In the genomic region with DNA sequence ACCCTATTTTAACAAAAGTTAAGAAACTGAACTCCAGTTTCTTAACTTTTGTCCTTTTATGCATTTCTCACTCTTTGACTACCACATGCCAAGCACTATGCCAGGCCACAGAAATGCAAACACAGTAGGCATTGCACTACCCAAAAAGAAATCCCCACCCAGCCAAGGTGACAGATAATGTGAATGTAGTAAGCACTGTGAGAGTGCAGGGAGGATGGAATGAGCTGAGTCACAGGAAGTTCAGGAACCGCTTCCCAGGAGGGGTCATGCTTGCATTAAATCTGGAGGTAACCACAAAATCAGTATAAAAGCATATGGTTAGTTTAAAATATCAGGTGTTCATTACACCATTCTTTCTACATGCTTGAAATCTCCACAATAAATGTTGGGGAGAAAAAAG, we compare ENCODE assay signal across 11 cellular contexts. TPM values are rescaled to one million over a fixed set of nuclear protein-coding genes. Genes with fewer than 3 reads are reported as not detected.
DNase-seq lines count a peak whose midpoint lies in the region; ATAC-seq, FAIRE-seq and TF ChIP-seq lines count a peak whose summit lies in the region.
"Had no signal": no experiment of that assay in that cellular context is flagged by ENCODE, and none has a peak within 500 bp of the region (broad histone marks: within the 10 kb centered on the region; RNA-seq: fewer than 3 reads in every experiment).

No MANE protein-coding gene starts in this region.

- no peaks in the 10 kb centered on the region for H4K20me1 ChIP-seq in fibroblast of lung (ENCODE audit: control insufficient read depth, extremely low read depth, insufficient read depth, low read length)

- POLR2A ChIA-PET in A549 (lab: Yijun Ruan, JAX) = no interaction called here

- H3K27ac Mint-ChIP-seq in T-helper 2 cell treated with Interferon-gamma antibody and Interleukin-4, amounts not matched to agents 5 μg/mL and 100 μg/mL, for 36 hours = peak overlapping the region; percentile 41
- no peak overlapping the region for H3K27ac Mint-ChIP-seq in progenitor cell of endocrine pancreas

- TF ChIP-seq EP300 in A549 (IDR thresholded peaks at IDR 0.05) = peak; percentile 37 to 76; a peak in 2 of 5 replicates

- peak overlapping the region; percentile 83 to 95 for H3K27ac ChIP-seq in A549
- peak overlapping the region; percentile 68 for H3K27ac ChIP-seq in fibroblast of lung (ENCODE audit: insufficient read depth, low read length)
- H3K27ac ChIP-seq: WERI-Rb-1 had no signal

- no peaks in the 10 kb centered on the region for H3K36me3 ChIP-seq in fibroblast of lung (ENCODE audit: control insufficient read depth, insufficient read depth, low read length)

- no peaks in the 10 kb centered on the region for H3K27me3 Mint-ChIP-seq in T-helper 2 cell treated with Interferon-gamma antibody and Interleukin-4, amounts not matched to agents 5 μg/mL and 100 μg/mL, for 36 hours (ENCODE audit: low read depth)
- H3K27me3 Mint-ChIP-seq in progenitor cell of endocrine pancreas = no peaks in the 10 kb centered on the region

- peaks cover 18% of the 10 kb centered on the region for H3K36me3 Mint-ChIP-seq in T-helper 2 cell treated with Interferon-gamma antibody and Interleukin-4, amounts not matched to agents 5 μg/mL and 100 μg/mL, for 36 hours (ENCODE audit: low read depth)
- peaks cover 7% of the 10 kb centered on the region for H3K36me3 Mint-ChIP-seq in progenitor cell of endocrine pancreas (ENCODE audit: insufficient read depth)

- WGBS in A549 (ENCODE audit: missing lambda C conversion rate) = 4% methylated on average over 1 of the region's 1 CpG

- DNase-seq in A549 (ENCODE audit: low read depth in 1 of 2, low spot score in 1 of 2) (peak; percentile 75 to 82), H54 (ENCODE audit: insufficient read length, low spot score) (no peak), fibroblast of lung (ENCODE audit: low read depth in 2 of 2) (peak; percentile 90 to 96), nucleus accumbens (lab: John Stamatoyannopoulos, UW) (no peak), progenitor cell of endocrine pancreas (ENCODE audit: low spot score, unreplicated experiment) (no peak), D721Med (ENCODE audit: insufficient read length, low spot score) (no peak)
- peak; percentile 40 for DNase-seq in T-helper 2 cell treated with Interferon-gamma antibody and Interleukin-4, amounts not matched to agents 5 μg/mL and 100 μg/mL, for 36 hours (ENCODE audit: low spot score)
- DNase-seq: DND-41, foreskin melanocyte, WERI-Rb-1 had no signal

- H3K4me2 ChIP-seq in A549 (peak overlapping the region; percentile 60), fibroblast of lung (ENCODE audit: extremely low read depth, insufficient read depth, low read length) (peak overlapping the region; percentile 1)

- H3K79me2 ChIP-seq in fibroblast of lung (ENCODE audit: control insufficient read depth, insufficient read depth, low read length) = no peaks in the 10 kb centered on the region

- CTCF ChIA-PET in A549 (lab: Yijun Ruan, JAX) = interaction anchor here (0.9 to 3.6 kb wide), 7 partner anchors 8 to 135 kb away, joined by 3 to 33 read pairs (median 4); no protein-coding TSS in a partner anchor

- ATAC-seq in A549 (peak; percentile 81 to 86), HG02623 (IDR thresholded peaks at IDR 0.05; ENCODE audit: unreplicated experiment) (no peak)

- peak; percentile 46 for FAIRE-seq in A549 (lab: Jason Lieb, UNC)
- peak; percentile 20 for FAIRE-seq in H54 (lab: Jason Lieb, UNC)
- FAIRE-seq in D721Med (lab: Jason Lieb, UNC) = no peak

- H3K9me3 ChIP-seq in A549 (no peaks in the 10 kb centered on the region), fibroblast of lung (ENCODE audit: control insufficient read depth, insufficient read depth, low read depth, low read length) (no peaks in the 10 kb centered on the region)

- TF ChIP-seq CTCF in A549 (IDR thresholded peaks at IDR 0.05) (no peak), fibroblast of lung (conservative IDR thresholded peaks at IDR 0.05 in 1 of 2, IDR thresholded peaks at IDR 0.05 in 1 of 2; ENCODE audit: low read depth in 1 of 2, low read length in 2 of 2) (no peak), progenitor cell of endocrine pancreas (IDR thresholded peaks at IDR 0.05; ENCODE audit: unreplicated experiment) (no peak), D721Med (IDR thresholded peaks at IDR 0.05; ENCODE audit: insufficient read depth, missing control alignments) (no peak)

- no peak overlapping the region for H3K4me3 Mint-ChIP-seq in T-helper 2 cell treated with Interferon-gamma antibody and Interleukin-4, amounts not matched to agents 5 μg/mL and 100 μg/mL, for 36 hours
- H3K4me3 Mint-ChIP-seq in progenitor cell of endocrine pancreas (ENCODE audit: low read depth) = no peak overlapping the region

- H3K4me1 ChIP-seq in A549 = peaks cover 74% of the 10 kb centered on the region
- peaks cover 51% of the 10 kb centered on the region for H3K4me1 ChIP-seq in fibroblast of lung (ENCODE audit: control insufficient read depth, extremely low read depth, insufficient read depth, low read length)

- TF ChIP-seq RAD21 in A549 (conservative IDR thresholded peaks at IDR 0.05 in 1 of 2, IDR thresholded peaks at IDR 0.05 in 1 of 2) = peak; percentile 20 to 40; a peak in 3 of 5 replicates

- no peaks in the 10 kb centered on the region for H3K9me3 Mint-ChIP-seq in T-helper 2 cell treated with Interferon-gamma antibody and Interleukin-4, amounts not matched to agents 5 μg/mL and 100 μg/mL, for 36 hours
- H3K9me3 Mint-ChIP-seq in progenitor cell of endocrine pancreas (ENCODE audit: low read depth) = no peaks in the 10 kb centered on the region

- H2AFZ ChIP-seq in fibroblast of lung (ENCODE audit: low read length) = no peak overlapping the region

- H3K9ac ChIP-seq in fibroblast of lung (ENCODE audit: insufficient read depth, low read length) = no peak overlapping the region

- H3K27me3 ChIP-seq in fibroblast of lung (ENCODE audit: control insufficient read depth, insufficient read depth, low read length) = no peaks in the 10 kb centered on the region

- H3K4me1 Mint-ChIP-seq in T-helper 2 cell treated with Interferon-gamma antibody and Interleukin-4, amounts not matched to agents 5 μg/mL and 100 μg/mL, for 36 hours (ENCODE audit: low read depth) = peaks cover 28% of the 10 kb centered on the region
- peaks cover 3% of the 10 kb centered on the region for H3K4me1 Mint-ChIP-seq in progenitor cell of endocrine pancreas (ENCODE audit: low read depth)

- no peak for TF ChIP-seq POLR2A in A549 (IDR thresholded peaks at IDR 0.05; ENCODE audit: low read length)
- no peak for TF ChIP-seq POLR2A in H54 (IDR thresholded peaks at IDR 0.05; ENCODE audit: low read depth, low read length)

- H3K4me3 ChIP-seq in A549 = no peak overlapping the region
- no peak overlapping the region for H3K4me3 ChIP-seq in fibroblast of lung (replicated peaks in 1 of 4; ENCODE audit: control extremely low read depth in 1 of 4, insufficient read depth in 1 of 4, low read depth in 3 of 4, low read length in 4 of 4)

TF ChIP-seq in A549, 52 proteins besides CTCF, POLR2A, EP300 and RAD21 (continues in another document):
- TF ChIP-seq CBX2 (IDR thresholded peaks at IDR 0.05; ENCODE audit: borderline replicate concordance, low read depth) (no peak), TP53 (CRISPR knock-in tag; IDR thresholded peaks at IDR 0.05) (no peak)

RNA-seq across cellular contexts. Expression of gene FAM83C, which starts 20.1 kb away (rescaled TPM):
- polyA plus RNA-seq in A549 (2011; rRNA removed) (not detected in 2 replicates), A549 (2017; fragmentation: RNase III; extraction: RNeasy Plus Mini Kit Qiagen cat#74134 plus additional on column Dnase treatment) (0.03 TPM in 1 of 3 replicates, not detected in the others), fibroblast of lung (0.02 TPM in 1 of 2 replicates, not detected in the other)
- 0.01 TPM in 1 of 2 replicates, not detected in the other for polyA plus RNA-seq in A549 (2012; cell fraction: cytosol; rRNA removed)
- 0.05 TPM in 2 replicates for polyA plus RNA-seq in A549 (2012; cell fraction: nucleus; rRNA removed)
- polyA minus RNA-seq in A549 (2011; rRNA and poly(A)+ RNA removed) = not detected in 2 replicates
- total RNA-seq in fibroblast of lung (not detected in 2 replicates), progenitor cell of endocrine pancreas (not detected in 2 replicates)
- not detected in 2 replicates for polyA plus RNA-seq in fibroblast of lung (2012)
- polyA minus RNA-seq in fibroblast of lung (ENCODE audit: low replicate concordance) = not detected in 2 replicates

RNA-seq across cellular contexts. Expression of gene EIF6, which starts 27.8 kb away (rescaled TPM):
- polyA plus RNA-seq in A549 (2011; rRNA removed) = 184 and 204 TPM in 2 replicates
- 490 and 496 TPM in 2 replicates for polyA plus RNA-seq in A549 (2012; cell fraction: cytosol; rRNA removed)
- polyA plus RNA-seq in A549 (2012; cell fraction: nucleus; rRNA removed) = 408 and 515 TPM in 2 replicates
- polyA plus RNA-seq in A549 (2017; fragmentation: RNase III; extraction: RNeasy Plus Mini Kit Qiagen cat#74134 plus additional on column Dnase treatment) = 292 to 337 TPM (median 294 TPM) in 3 replicates
- polyA minus RNA-seq in A549 (2011; rRNA and poly(A)+ RNA removed) = 222 and 228 TPM in 2 replicates
- total RNA-seq in fibroblast of lung = 111 and 117 TPM in 2 replicates
- 156 and 187 TPM in 2 replicates for polyA plus RNA-seq in fibroblast of lung
- polyA plus RNA-seq in fibroblast of lung (2012) = 192 and 254 TPM in 2 replicates
- polyA minus RNA-seq in fibroblast of lung (ENCODE audit: low replicate concordance) = 322 and 439 TPM in 2 replicates
- 108 and 109 TPM in 2 replicates for total RNA-seq in progenitor cell of endocrine pancreas

RNA-seq across cellular contexts. Expression of gene MMP24OS, which starts 34.4 kb away (rescaled TPM):
- polyA plus RNA-seq in A549 (2011; rRNA removed) (13.6 and 17.2 TPM in 2 replicates), A549 (2017; fragmentation: RNase III; extraction: RNeasy Plus Mini Kit Qiagen cat#74134 plus additional on column Dnase treatment) (34.0 to 45.6 TPM (median 40.5 TPM) in 3 replicates), fibroblast of lung (40.4 and 44.1 TPM in 2 replicates)
- 25.4 and 34.6 TPM in 2 replicates for polyA plus RNA-seq in A549 (2012; cell fraction: cytosol; rRNA removed)
- polyA plus RNA-seq in A549 (2012; cell fraction: nucleus; rRNA removed) = 32.3 and 36.6 TPM in 2 replicates
- 20.7 and 21.2 TPM in 2 replicates for polyA minus RNA-seq in A549 (2011; rRNA and poly(A)+ RNA removed)
- total RNA-seq in fibroblast of lung (24.4 and 30.1 TPM in 2 replicates), progenitor cell of endocrine pancreas (55.6 and 59.1 TPM in 2 replicates)
- 130 and 146 TPM in 2 replicates for polyA plus RNA-seq in fibroblast of lung (2012)
- polyA minus RNA-seq in fibroblast of lung (ENCODE audit: low replicate concordance) = 123 and 159 TPM in 2 replicates

Comparison
In these comparisons a context has a peak if more than half of its experiments do, and no peak if none do; other contexts are left out.
1. DNase-seq: peak in A549 (2 of 2), T-helper 2 cell treated with Interferon-gamma antibody and Interleukin-4, amounts not matched to agents 5 μg/mL and 100 μg/mL, for 36 hours (single experiment) and fibroblast of lung (2 of 2); none in H54 (single experiment), nucleus accumbens (0 of 56), progenitor cell of endocrine pancreas (single experiment) and D721Med (single experiment).